ENCODE assay signal across 6 cellular contexts in genomic region chr4:164990786-164991185, GRCh38. TPM values are rescaled to one million over a fixed set of nuclear protein-coding genes. Genes with fewer than 3 reads are reported as not detected.
"Had no signal": no experiment of that assay in that cellular context is flagged by ENCODE, and none has a peak within 500 bp of the region (broad histone marks: within the 10 kb centered on the region; RNA-seq: fewer than 3 reads in every experiment).

No MANE protein-coding gene starts in this region.

RNA-seq across cellular contexts. Expression of gene TRIM61, which starts 13.3 kb away (rescaled TPM):
- total RNA-seq: HepG2, HT-29 had no signal
- polyA plus RNA-seq: HepG2 had no signal

RNA-seq across cellular contexts. Expression of gene TRIM60, which starts 41.0 kb away (rescaled TPM):
- total RNA-seq: HepG2, HT-29, HT1080, IMR-90, K562 had no signal
- polyA plus RNA-seq: HepG2, IgD-negative memory B cell, IMR-90, K562 had no signal
